Comparison of ENCODE assay signal across 32 cellular contexts in genomic region chr18:77666613-77667012, GRCh38.
"Had no signal": no experiment of that assay in that cellular context is flagged by ENCODE, and none has a peak within 500 bp of the region (broad histone marks: within the 10 kb centered on the region; RNA-seq: fewer than 3 reads in every experiment).

No MANE protein-coding gene starts in this region.

- H3K4me3 ChIP-seq: adrenal gland, ascending aorta, body of pancreas, breast epithelium, cardiac muscle cell had no signal

- ATAC-seq: activated naive CD4-positive, alpha-beta T cell treated with anti-CD3 and anti-CD28 coated beads, Interleukin-2, amount 50 U/mL, for 72 hours; activated naive CD8-positive, alpha-beta T cell treated with anti-CD3 and anti-CD28 coated beads, Interleukin-2, amount 50 U/mL, for 24 hours; activated T-cell treated with anti-CD3 and anti-CD28 coated beads, Interleukin-2, amount 50 U/mL, for 4 hours; activated T-cell treated with anti-CD3 and anti-CD28 coated beads, Interleukin-2, amount 50 U/mL, for 72 hours; activated T-helper 17 cell treated with anti-CD3 and anti-CD28 coated beads, Interleukin-2, amount 50 U/mL, for 72 hours; body of pancreas had no signal

- DNase-seq: activated effector memory CD4-positive, alpha-beta T cell treated with anti-CD3 and anti-CD28 coated beads, Interleukin-2, amount 50 U/mL, for 16 hours; activated effector memory CD4-positive, alpha-beta T cell treated with Interleukin-2 at 50 U/mL for 16 hours; activated gamma-delta T cell; activated gamma-delta T cell treated with Interleukin-2 at 50 U/mL for 16 hours; activated naive CD4-positive, alpha-beta T cell; activated naive CD4-positive, alpha-beta T cell treated with anti-CD3 and anti-CD28 coated beads for 36 hours; activated naive CD4-positive, alpha-beta T cell treated with anti-CD3 and anti-CD28 coated beads, Interleukin-2, amount 10 ng/mL, durations not matched to agents 7 days and 5 days; activated naive CD4-positive, alpha-beta T cell treated with anti-CD3 and anti-CD28 coated beads, Interleukin-2, amount 50 U/mL, for 16 hours; activated naive CD4-positive, alpha-beta T cell treated with Interleukin-2 at 50 U/mL for 16 hours; activated naive CD8-positive, alpha-beta T cell treated with anti-CD3 and anti-CD28 coated beads for 36 hours; activated naive CD8-positive, alpha-beta T cell treated with anti-CD3 and anti-CD28 coated beads, Interleukin-2, amount 10 ng/mL, durations not matched to agents 7 days and 5 days; activated naive CD8-positive, alpha-beta T cell treated with anti-CD3 and anti-CD28 coated beads, Interleukin-2, amount 50 U/mL, for 24 hours; activated T-cell treated with anti-CD3 and anti-CD28 coated beads, Interleukin-2, amount 50 U/mL, for 1 hour; activated T-cell treated with anti-CD3 and anti-CD28 coated beads, Interleukin-2, amount 50 U/mL, for 24 hours; activated T-cell treated with anti-CD3 and anti-CD28 coated beads, Interleukin-2, amount 50 U/mL, for 4 hours; activated T-cell treated with anti-CD3 and anti-CD28 coated beads, Interleukin-2, amount 50 U/mL, for 48 hours; activated T-cell treated with anti-CD3 and anti-CD28 coated beads, Interleukin-2, amount 50 U/mL, for 72 hours; adrenal gland; amniotic stem cell; amygdala; anterior cingulate cortex; aorta; body of pancreas; brain microvascular endothelial cell; caudate nucleus; central memory CD4-positive, alpha-beta T cell; cerebellar nuclear complex had no signal

- H3K36me3 ChIP-seq: adrenal gland, ascending aorta, brain microvascular endothelial cell, breast epithelium, cardiac muscle cell had no signal

- H3K27ac ChIP-seq: adrenal gland, ascending aorta, body of pancreas, brain microvascular endothelial cell, breast epithelium, cardiac muscle cell had no signal

- H3K27me3 ChIP-seq: adrenal gland, ascending aorta, body of pancreas, brain microvascular endothelial cell, breast epithelium, cardiac muscle cell had no signal

- H3K9me3 ChIP-seq: adrenal gland, ascending aorta, body of pancreas, breast epithelium had no signal

- H3K4me1 ChIP-seq: adrenal gland, ascending aorta, breast epithelium had no signal
